1 cellular context compared by ENCODE assay signal in the genomic region with DNA sequence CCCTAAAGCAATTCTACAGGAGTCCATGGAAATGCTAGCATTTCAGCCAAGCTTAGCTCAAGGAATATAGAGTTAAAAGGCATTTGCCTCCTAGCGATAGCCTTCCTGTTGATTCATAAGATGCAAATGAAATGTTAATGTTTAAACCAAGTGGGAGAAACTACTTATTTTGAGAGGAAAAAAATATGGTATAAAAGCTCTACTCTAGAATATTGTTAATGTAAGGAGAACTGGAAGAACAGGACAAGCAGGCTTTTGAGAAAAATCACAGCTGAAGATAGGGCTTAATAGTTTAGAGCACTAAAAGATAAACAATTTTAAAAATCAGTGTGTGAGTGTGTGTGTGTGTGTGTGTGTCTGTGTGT.
TF ChIP-seq lines count a peak whose summit lies in the region.

No MANE protein-coding gene starts in this region.

TF ChIP-seq in H1, 55 proteins besides CTCF, POLR2A, EP300 and RAD21:
- TF ChIP-seq MAFK (IDR thresholded peaks at IDR 0.05; ENCODE audit: low read depth, low read length) (no peak), KDM4A (IDR thresholded peaks at IDR 0.05; ENCODE audit: low read depth, low read length, severe bottlenecking) (no peak), JUND (IDR thresholded peaks at IDR 0.05; ENCODE audit: low read length) (no peak), SUZ12 (IDR thresholded peaks at IDR 0.05; ENCODE audit: low read length) (0 out of 2 replicates have a peak, but pooled peaks have one; percentile 3)
- TF ChIP-seq, protein P1, sequence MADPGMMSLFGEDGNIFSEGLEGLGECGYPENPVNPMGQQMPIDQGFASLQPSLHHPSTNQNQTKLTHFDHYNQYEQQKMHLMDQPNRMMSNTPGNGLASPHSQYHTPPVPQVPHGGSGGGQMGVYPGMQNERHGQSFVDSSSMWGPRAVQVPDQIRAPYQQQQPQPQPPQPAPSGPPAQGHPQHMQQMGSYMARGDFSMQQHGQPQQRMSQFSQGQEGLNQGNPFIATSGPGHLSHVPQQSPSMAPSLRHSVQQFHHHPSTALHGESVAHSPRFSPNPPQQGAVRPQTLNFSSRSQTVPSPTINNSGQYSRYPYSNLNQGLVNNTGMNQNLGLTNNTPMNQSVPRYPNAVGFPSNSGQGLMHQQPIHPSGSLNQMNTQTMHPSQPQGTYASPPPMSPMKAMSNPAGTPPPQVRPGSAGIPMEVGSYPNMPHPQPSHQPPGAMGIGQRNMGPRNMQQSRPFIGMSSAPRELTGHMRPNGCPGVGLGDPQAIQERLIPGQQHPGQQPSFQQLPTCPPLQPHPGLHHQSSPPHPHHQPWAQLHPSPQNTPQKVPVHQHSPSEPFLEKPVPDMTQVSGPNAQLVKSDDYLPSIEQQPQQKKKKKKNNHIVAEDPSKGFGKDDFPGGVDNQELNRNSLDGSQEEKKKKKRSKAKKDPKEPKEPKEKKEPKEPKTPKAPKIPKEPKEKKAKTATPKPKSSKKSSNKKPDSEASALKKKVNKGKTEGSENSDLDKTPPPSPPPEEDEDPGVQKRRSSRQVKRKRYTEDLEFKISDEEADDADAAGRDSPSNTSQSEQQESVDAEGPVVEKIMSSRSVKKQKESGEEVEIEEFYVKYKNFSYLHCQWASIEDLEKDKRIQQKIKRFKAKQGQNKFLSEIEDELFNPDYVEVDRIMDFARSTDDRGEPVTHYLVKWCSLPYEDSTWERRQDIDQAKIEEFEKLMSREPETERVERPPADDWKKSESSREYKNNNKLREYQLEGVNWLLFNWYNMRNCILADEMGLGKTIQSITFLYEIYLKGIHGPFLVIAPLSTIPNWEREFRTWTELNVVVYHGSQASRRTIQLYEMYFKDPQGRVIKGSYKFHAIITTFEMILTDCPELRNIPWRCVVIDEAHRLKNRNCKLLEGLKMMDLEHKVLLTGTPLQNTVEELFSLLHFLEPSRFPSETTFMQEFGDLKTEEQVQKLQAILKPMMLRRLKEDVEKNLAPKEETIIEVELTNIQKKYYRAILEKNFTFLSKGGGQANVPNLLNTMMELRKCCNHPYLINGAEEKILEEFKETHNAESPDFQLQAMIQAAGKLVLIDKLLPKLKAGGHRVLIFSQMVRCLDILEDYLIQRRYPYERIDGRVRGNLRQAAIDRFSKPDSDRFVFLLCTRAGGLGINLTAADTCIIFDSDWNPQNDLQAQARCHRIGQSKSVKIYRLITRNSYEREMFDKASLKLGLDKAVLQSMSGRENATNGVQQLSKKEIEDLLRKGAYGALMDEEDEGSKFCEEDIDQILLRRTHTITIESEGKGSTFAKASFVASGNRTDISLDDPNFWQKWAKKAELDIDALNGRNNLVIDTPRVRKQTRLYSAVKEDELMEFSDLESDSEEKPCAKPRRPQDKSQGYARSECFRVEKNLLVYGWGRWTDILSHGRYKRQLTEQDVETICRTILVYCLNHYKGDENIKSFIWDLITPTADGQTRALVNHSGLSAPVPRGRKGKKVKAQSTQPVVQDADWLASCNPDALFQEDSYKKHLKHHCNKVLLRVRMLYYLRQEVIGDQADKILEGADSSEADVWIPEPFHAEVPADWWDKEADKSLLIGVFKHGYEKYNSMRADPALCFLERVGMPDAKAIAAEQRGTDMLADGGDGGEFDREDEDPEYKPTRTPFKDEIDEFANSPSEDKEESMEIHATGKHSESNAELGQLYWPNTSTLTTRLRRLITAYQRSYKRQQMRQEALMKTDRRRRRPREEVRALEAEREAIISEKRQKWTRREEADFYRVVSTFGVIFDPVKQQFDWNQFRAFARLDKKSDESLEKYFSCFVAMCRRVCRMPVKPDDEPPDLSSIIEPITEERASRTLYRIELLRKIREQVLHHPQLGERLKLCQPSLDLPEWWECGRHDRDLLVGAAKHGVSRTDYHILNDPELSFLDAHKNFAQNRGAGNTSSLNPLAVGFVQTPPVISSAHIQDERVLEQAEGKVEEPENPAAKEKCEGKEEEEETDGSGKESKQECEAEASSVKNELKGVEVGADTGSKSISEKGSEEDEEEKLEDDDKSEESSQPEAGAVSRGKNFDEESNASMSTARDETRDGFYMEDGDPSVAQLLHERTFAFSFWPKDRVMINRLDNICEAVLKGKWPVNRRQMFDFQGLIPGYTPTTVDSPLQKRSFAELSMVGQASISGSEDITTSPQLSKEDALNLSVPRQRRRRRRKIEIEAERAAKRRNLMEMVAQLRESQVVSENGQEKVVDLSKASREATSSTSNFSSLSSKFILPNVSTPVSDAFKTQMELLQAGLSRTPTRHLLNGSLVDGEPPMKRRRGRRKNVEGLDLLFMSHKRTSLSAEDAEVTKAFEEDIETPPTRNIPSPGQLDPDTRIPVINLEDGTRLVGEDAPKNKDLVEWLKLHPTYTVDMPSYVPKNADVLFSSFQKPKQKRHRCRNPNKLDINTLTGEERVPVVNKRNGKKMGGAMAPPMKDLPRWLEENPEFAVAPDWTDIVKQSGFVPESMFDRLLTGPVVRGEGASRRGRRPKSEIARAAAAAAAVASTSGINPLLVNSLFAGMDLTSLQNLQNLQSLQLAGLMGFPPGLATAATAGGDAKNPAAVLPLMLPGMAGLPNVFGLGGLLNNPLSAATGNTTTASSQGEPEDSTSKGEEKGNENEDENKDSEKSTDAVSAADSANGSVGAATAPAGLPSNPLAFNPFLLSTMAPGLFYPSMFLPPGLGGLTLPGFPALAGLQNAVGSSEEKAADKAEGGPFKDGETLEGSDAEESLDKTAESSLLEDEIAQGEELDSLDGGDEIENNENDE (IDR thresholded peaks at IDR 0.05; ENCODE audit: insufficient replicate concordance, low read length): no peak
TF ChIP-seq in H1: peak in this region for 1.
